1 cellular context compared by ENCODE assay signal in genomic region chr19:12669272-12670158, GRCh38.
A peak's percentile ranks its signal among the peaks of the same experiment; 100 is the strongest.
TF ChIP-seq lines count a peak whose summit lies in the region.

No MANE protein-coding gene starts in this region.

TF ChIP-seq in HepG2, 621 proteins besides CTCF, POLR2A, EP300 and RAD21 (continued from another document and continues in another):
- TF ChIP-seq TAF15 (IDR thresholded peaks at IDR 0.05; ENCODE audit: low read depth, low read length, poor library complexity, severe bottlenecking) = no peak
- no peak for TF ChIP-seq ZNF44 (CRISPR knock-in tag; IDR thresholded peaks at IDR 0.05)
- TF ChIP-seq MIER3 (CRISPR knock-in tag; IDR thresholded peaks at IDR 0.05; ENCODE audit: borderline replicate concordance) = no peak
- TF ChIP-seq ZNF451 (CRISPR knock-in tag; IDR thresholded peaks at IDR 0.05) = no peak
- no peak for TF ChIP-seq ARID3A (IDR thresholded peaks at IDR 0.05; ENCODE audit: low read depth, low read length)
- peak; percentile 68; the same call in 1 of the 2 replicates for TF ChIP-seq MTERF4 (CRISPR knock-in tag; IDR thresholded peaks at IDR 0.05)
- TF ChIP-seq PCBP2 (optimal IDR thresholded peaks at IDR 0.05; ENCODE audit: low read depth, low read length, poor library complexity, severe bottlenecking) = peak; percentile 39
- no peak for TF ChIP-seq ZNF34 (CRISPR knock-in tag; IDR thresholded peaks at IDR 0.05; ENCODE audit: borderline replicate concordance)
- peak; percentile 81 for TF ChIP-seq SRSF1 (optimal IDR thresholded peaks at IDR 0.05; ENCODE audit: low read depth, low read length)
- no peak; the same call in 1 of the 2 replicates for TF ChIP-seq TFDP1 (CRISPR knock-in tag; IDR thresholded peaks at IDR 0.05; ENCODE audit: borderline replicate concordance)
- TF ChIP-seq SYNCRIP (IDR thresholded peaks at IDR 0.05; ENCODE audit: insufficient read depth, low read depth, low read length) = no peak
- no peak for TF ChIP-seq EEA1 (CRISPR knock-in tag; IDR thresholded peaks at IDR 0.05; ENCODE audit: borderline replicate concordance)
- 0 out of 2 replicates have a peak, but pooled peaks have one; percentile 17 for TF ChIP-seq FOSL2 (CRISPR knock-in tag; IDR thresholded peaks at IDR 0.05)
- peak; percentile 91 for TF ChIP-seq CREM (IDR thresholded peaks at IDR 0.05)
- no peak for TF ChIP-seq CREM (CRISPR knock-in tag; IDR thresholded peaks at IDR 0.05)
- no peak for TF ChIP-seq TBP (CRISPR knock-in tag; IDR thresholded peaks at IDR 0.05)
- peak; percentile 26; the same call in 1 of the 2 replicates for TF ChIP-seq ZNF546 (CRISPR knock-in tag; conservative IDR thresholded peaks at IDR 0.05)
- TF ChIP-seq ZNF790 (CRISPR knock-in tag; IDR thresholded peaks at IDR 0.05; ENCODE audit: borderline replicate concordance) = no peak
- no peak for TF ChIP-seq CSRNP1 (CRISPR knock-in tag; IDR thresholded peaks at IDR 0.05)
- TF ChIP-seq ZBTB46 (CRISPR knock-in tag; IDR thresholded peaks at IDR 0.05; ENCODE audit: borderline replicate concordance) = peak; percentile 81; the same call in 1 of the 2 replicates
- TF ChIP-seq ZBTB49 (CRISPR knock-in tag; IDR thresholded peaks at IDR 0.05; ENCODE audit: borderline replicate concordance) = no peak
- peak; percentile 61; the same call in 1 of the 2 replicates for TF ChIP-seq PHF21A (CRISPR knock-in tag; IDR thresholded peaks at IDR 0.05)
- TF ChIP-seq ZNF879 (CRISPR knock-in tag; IDR thresholded peaks at IDR 0.05) = no peak
- TF ChIP-seq PLSCR1 (CRISPR knock-in tag; IDR thresholded peaks at IDR 0.05; ENCODE audit: borderline replicate concordance) = no peak
- no peak for TF ChIP-seq MLLT10 (CRISPR knock-in tag; IDR thresholded peaks at IDR 0.05)
- peak; percentile 26; the same call in 1 of the 2 replicates for TF ChIP-seq TFAP4 (IDR thresholded peaks at IDR 0.05; ENCODE audit: borderline replicate concordance, low read depth)
- TF ChIP-seq ZHX1 (CRISPR knock-in tag; IDR thresholded peaks at IDR 0.05; ENCODE audit: low read depth) = no peak
- TF ChIP-seq ZSCAN5A (CRISPR knock-in tag; IDR thresholded peaks at IDR 0.05; ENCODE audit: borderline replicate concordance) = no peak
- no peak for TF ChIP-seq MAFK (conservative IDR thresholded peaks at IDR 0.05 in 1 of 2, IDR thresholded peaks at IDR 0.05 in 1 of 2; ENCODE audit: low read length in 2 of 2)
- TF ChIP-seq RFX5 (IDR thresholded peaks at IDR 0.05; ENCODE audit: low read depth, low read length) = no peak
- TF ChIP-seq ZNF839 (CRISPR knock-in tag; IDR thresholded peaks at IDR 0.05; ENCODE audit: borderline replicate concordance) = 0 out of 2 replicates have a peak, but pooled peaks have one; percentile 35
- TF ChIP-seq TIGD3 (CRISPR knock-in tag; IDR thresholded peaks at IDR 0.05; ENCODE audit: borderline replicate concordance) = no peak
- no peak for TF ChIP-seq MZF1 (CRISPR knock-in tag; IDR thresholded peaks at IDR 0.05; ENCODE audit: borderline replicate concordance)
- peak; percentile 97 for TF ChIP-seq GATAD1 (CRISPR knock-in tag; IDR thresholded peaks at IDR 0.05)
- TF ChIP-seq SP2 (CRISPR knock-in tag; IDR thresholded peaks at IDR 0.05) = peak; percentile 78
- peak; percentile 81; the same call in 1 of the 2 replicates for TF ChIP-seq POGZ (CRISPR knock-in tag; IDR thresholded peaks at IDR 0.05)
- TF ChIP-seq ZNF180 (CRISPR knock-in tag; IDR thresholded peaks at IDR 0.05; ENCODE audit: borderline replicate concordance, low read depth) = no peak
- no peak; the same call in 1 of the 2 replicates for TF ChIP-seq RNF2 (conservative IDR thresholded peaks at IDR 0.05; ENCODE audit: low read depth)
- no peak for TF ChIP-seq SSRP1 (CRISPR knock-in tag; IDR thresholded peaks at IDR 0.05)
- no peak for TF ChIP-seq ATAD3A (CRISPR knock-in tag; IDR thresholded peaks at IDR 0.05)
- TF ChIP-seq PATZ1 (CRISPR knock-in tag; IDR thresholded peaks at IDR 0.05) = peak; percentile 25; the same call in 1 of the 2 replicates
